20 cellular contexts compared by ENCODE assay signal in genomic region chr15:61144055-61144454, GRCh38.
DNase-seq lines count a peak whose midpoint lies in the region; ATAC-seq and TF ChIP-seq lines count a peak whose summit lies in the region.
"Had no signal": no experiment of that assay in that cellular context is flagged by ENCODE, and none has a peak within 500 bp of the region (broad histone marks: within the 10 kb centered on the region; RNA-seq: fewer than 3 reads in every experiment).

No MANE protein-coding gene starts in this region.

- intact Hi-C loops in Right ventricle myocardium inferior (cut with DNase I) (no loop called here), left ventricle myocardium inferior (cut with micrococcal nuclease) (no loop called here), esophagus muscularis mucosa (cut with DNase I) (no loop called here)

- no peaks in the 10 kb centered on the region for H3K36me3 ChIP-seq in left ventricle myocardium inferior
- no peaks in the 10 kb centered on the region for H3K36me3 ChIP-seq in GM23338 (ENCODE audit: insufficient read depth)
- H3K36me3 ChIP-seq in esophagus muscularis mucosa: no peaks in the 10 kb centered on the region
- H3K36me3 ChIP-seq: BLaER1 had no signal

- H3K9me3 ChIP-seq in left ventricle myocardium inferior (replicated peaks) (no peaks in the 10 kb centered on the region), esophagus muscularis mucosa (no peaks in the 10 kb centered on the region)
- H3K9me3 ChIP-seq: A549, BLaER1 had no signal

- H3K27ac ChIP-seq in left ventricle myocardium inferior (replicated peaks) (no peak overlapping the region), GM23338 (ENCODE audit: low read depth) (no peak overlapping the region), esophagus muscularis mucosa (replicated peaks in 1 of 4) (no peak overlapping the region)
- H3K27ac ChIP-seq: 22Rv1, A549, BLaER1 had no signal

- H3K4me1 ChIP-seq in left ventricle myocardium inferior (no peaks in the 10 kb centered on the region), GM23338 (ENCODE audit: insufficient read depth) (peaks cover 39% of the 10 kb centered on the region), esophagus muscularis mucosa (peaks cover 0 to 9% (median 0%) of the 10 kb centered on the region in 4 donors)
- H3K4me1 ChIP-seq: A549, BLaER1 had no signal

- peak; percentile 44 for ATAC-seq in Right ventricle myocardium inferior
- ATAC-seq in GM23338: peak; percentile 23
- no peak for ATAC-seq in HG02763 (IDR thresholded peaks at IDR 0.05; ENCODE audit: unreplicated experiment)
- ATAC-seq in HG03159 (IDR thresholded peaks at IDR 0.05; ENCODE audit: unreplicated experiment): no peak
- ATAC-seq: A549, HCT116, HepG2 had no signal

- H2AFZ ChIP-seq in GM23338: no peak overlapping the region

- H3K4me3 Mint-ChIP-seq in GM23338 (no peak overlapping the region), nephron progenitor cell (no peak overlapping the region)
- H3K4me3 Mint-ChIP-seq: CD14-positive monocyte; CD4-positive, alpha-beta memory T cell; HFFc6; IgD-negative memory B cell had no signal

- peaks cover 1% of the 10 kb centered on the region; the same call in 1 of the 2 replicates for H3K9me2 ChIP-seq in GM23338 (ENCODE audit: insufficient read depth)

- no peak for DNase-seq in Right ventricle myocardium inferior (ENCODE audit: missing footprints)
- no peak for DNase-seq in left ventricle myocardium inferior
- peak; percentile 24 for DNase-seq in GM23338 (ENCODE audit: low spot score)
- peak; percentile 89 for DNase-seq in esophagus muscularis mucosa (ENCODE audit: extremely low spot score)
- no peak for DNase-seq in nephron progenitor cell
- DNase-seq in inferior parietal cortex (ENCODE audit: extremely low spot score): no peak
- DNase-seq: CD4-positive, alpha-beta memory T cell; DMS79 treated with DMSO at 0.1 percent for 48 hours; GF-D8; H7; HFFc6 had no signal

- H3K27ac Mint-ChIP-seq in GM23338 (no peak overlapping the region), nephron progenitor cell (peak overlapping the region; percentile 43)
- H3K27ac Mint-ChIP-seq: CD14-positive monocyte; CD4-positive, alpha-beta memory T cell; HFFc6; IgD-negative memory B cell had no signal

- TF ChIP-seq EP300 in esophagus muscularis mucosa (IDR thresholded peaks at IDR 0.05): no peak

- no peaks in the 10 kb centered on the region for H3K9me3 Mint-ChIP-seq in GM23338
- no peaks in the 10 kb centered on the region for H3K9me3 Mint-ChIP-seq in nephron progenitor cell
- H3K9me3 Mint-ChIP-seq: CD14-positive monocyte, HFFc6 had no signal

- 85% methylated on average over 7 of the region's 7 CpGs for WGBS in esophagus muscularis mucosa

- H3K27me3 ChIP-seq in left ventricle myocardium inferior (ENCODE audit: low read depth) (no peaks in the 10 kb centered on the region), GM23338 (ENCODE audit: insufficient read depth) (no peaks in the 10 kb centered on the region), esophagus muscularis mucosa (no peaks in the 10 kb centered on the region)
- H3K27me3 ChIP-seq: BLaER1 had no signal

- H3K27me3 Mint-ChIP-seq in GM23338 (ENCODE audit: insufficient read depth, low read depth, poor library complexity): peaks cover 2% of the 10 kb centered on the region
- no peaks in the 10 kb centered on the region for H3K27me3 Mint-ChIP-seq in nephron progenitor cell (ENCODE audit: low read depth, poor library complexity)
- H3K27me3 Mint-ChIP-seq: IgD-negative memory B cell had no signal

- TF ChIP-seq POLR2A in esophagus muscularis mucosa (IDR thresholded peaks at IDR 0.05; ENCODE audit: low read depth): no peak

- H3K4me1 Mint-ChIP-seq in GM23338: peaks cover 51% of the 10 kb centered on the region
- H3K4me1 Mint-ChIP-seq in nephron progenitor cell: peaks cover 53% of the 10 kb centered on the region
- H3K4me1 Mint-ChIP-seq: CD14-positive monocyte, IgD-negative memory B cell had no signal

- TF ChIP-seq CTCF in left ventricle myocardium inferior (IDR thresholded peaks at IDR 0.05; ENCODE audit: borderline replicate concordance) (no peak), GM23338 (conservative IDR thresholded peaks at IDR 0.05; ENCODE audit: low read depth in 2 of 2) (no peak), esophagus muscularis mucosa (IDR thresholded peaks at IDR 0.05) (no peak), nephron progenitor cell (IDR thresholded peaks at IDR 0.05) (no peak)

- H4K20me1 ChIP-seq in GM23338 (replicated peaks; ENCODE audit: insufficient read depth): no peaks in the 10 kb centered on the region
- H4K20me1 ChIP-seq: BLaER1 had no signal

- H3K36me3 Mint-ChIP-seq in GM23338 (ENCODE audit: low read depth) (no peaks in the 10 kb centered on the region), nephron progenitor cell (ENCODE audit: low read depth) (peaks cover 11% of the 10 kb centered on the region)
- H3K36me3 Mint-ChIP-seq: CD14-positive monocyte; CD4-positive, alpha-beta memory T cell; IgD-negative memory B cell had no signal

- H3K79me2 ChIP-seq in GM23338 (replicated peaks; ENCODE audit: insufficient read depth): no peaks in the 10 kb centered on the region

- no peaks in the 10 kb centered on the region for H3F3A ChIP-seq in GM23338 (replicated peaks; ENCODE audit: low read depth)

- H3K4me2 ChIP-seq in GM23338: peak overlapping the region; percentile 45
- H3K4me2 ChIP-seq: A549, BLaER1 had no signal

- H3K4me3 ChIP-seq in left ventricle myocardium inferior (no peak overlapping the region), GM23338 (no peak overlapping the region), esophagus muscularis mucosa (no peak overlapping the region)
- H3K4me3 ChIP-seq: A549, BLaER1 had no signal

TF ChIP-seq in GM23338, 12 proteins besides CTCF, POLR2A, EP300 and RAD21 (continues in another document):
- TF ChIP-seq ZNF462 (CRISPR knock-in tag; IDR thresholded peaks at IDR 0.05) (no peak), EZH2 (IDR thresholded peaks at IDR 0.05; ENCODE audit: low read depth, unreplicated experiment) (no peak), POLR2AphosphoS5 (IDR thresholded peaks at IDR 0.05; ENCODE audit: low read depth) (no peak), CREB1 (CRISPR knock-in tag; IDR thresholded peaks at IDR 0.05; ENCODE audit: low read depth) (no peak), ZNF331 (CRISPR knock-in tag; IDR thresholded peaks at IDR 0.05; ENCODE audit: low read depth) (no peak), ZNF114 (CRISPR knock-in tag; IDR thresholded peaks at IDR 0.05) (no peak)

Comparison
In these comparisons a context has a peak if more than half of its experiments do, and no peak if none do; other contexts are left out.
1. ATAC-seq: peak in Right ventricle myocardium inferior (single experiment) and GM23338 (single experiment); none in HG02763 (single experiment) and HG03159 (single experiment).
2. DNase-seq: peak in GM23338 (single experiment) and esophagus muscularis mucosa (single experiment); none in Right ventricle myocardium inferior (single experiment), left ventricle myocardium inferior (single experiment), nephron progenitor cell (single experiment) and inferior parietal cortex (single experiment).